ENCODE assay signal across 16 cellular contexts in the genomic region with DNA sequence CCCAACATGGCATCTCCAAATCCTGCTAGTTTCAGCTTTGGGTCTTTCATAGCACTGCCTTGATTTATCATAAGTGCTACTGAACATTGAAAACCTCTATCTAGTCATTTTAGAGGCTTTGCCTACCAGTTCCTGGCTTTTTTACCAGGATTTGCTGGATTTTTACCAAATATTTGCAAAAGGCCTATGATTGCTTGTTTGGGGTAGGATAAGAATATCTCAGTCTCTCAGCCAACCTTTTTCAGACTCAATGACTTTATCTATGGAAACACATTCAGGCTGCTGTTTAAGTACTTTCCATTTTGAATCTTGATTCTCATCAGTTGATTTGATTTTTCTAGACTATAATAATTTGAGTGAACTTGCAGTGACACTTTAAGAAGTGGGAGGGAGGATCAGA.
"Had no signal": no experiment of that assay in that cellular context is flagged by ENCODE, and none has a peak within 500 bp of the region (broad histone marks: within the 10 kb centered on the region; RNA-seq: fewer than 3 reads in every experiment).

No MANE protein-coding gene starts in this region.

- H3K27ac ChIP-seq: breast epithelium, esophagus muscularis mucosa, pancreas, prostate gland, spleen, tibial nerve had no signal

- H3K4me3 ChIP-seq: breast epithelium, esophagus muscularis mucosa, pancreas, prostate gland, spleen, tibial nerve had no signal

- DNase-seq: activated CD4-positive, CD25-positive, alpha-beta regulatory T cell; activated naive CD4-positive, alpha-beta T cell; activated T-cell treated with anti-CD3 and anti-CD28 coated beads for 4 hours; endodermal cell; left cardiac atrium; midbrain; naive thymus-derived CD4-positive, alpha-beta T cell; pancreas; spleen; stimulated activated naive CD4-positive, alpha-beta T cell treated with Interleukin-2 at 50 U/mL for 16 hours had no signal

- FAIRE-seq: frontal cortex, pancreas had no signal

- H3K27me3 ChIP-seq: breast epithelium, esophagus muscularis mucosa, pancreas, spleen, tibial nerve had no signal

- H3K9me3 ChIP-seq: breast epithelium, esophagus muscularis mucosa, pancreas, prostate gland, spleen, tibial nerve had no signal

- H3K4me1 ChIP-seq: breast epithelium, esophagus muscularis mucosa, pancreas, prostate gland, spleen, tibial nerve had no signal

- ATAC-seq: activated CD8-positive, alpha-beta T cell treated with anti-CD3 and anti-CD28 coated beads, Interleukin-2, amount 10 ng/mL, durations not matched to agents 7 days and 5 days; left cardiac atrium; naive thymus-derived CD4-positive, alpha-beta T cell had no signal

- H3K36me3 ChIP-seq: breast epithelium, esophagus muscularis mucosa, pancreas, prostate gland, spleen, tibial nerve had no signal
